ENCODE assay signal across 16 cellular contexts in genomic region chr20:47929368-47930115, GRCh38.
A peak's percentile ranks its signal among the peaks of the same experiment; 100 is the strongest.
DNase-seq lines count a peak whose midpoint lies in the region; ATAC-seq and TF ChIP-seq lines count a peak whose summit lies in the region.
"Had no signal": no experiment of that assay in that cellular context is flagged by ENCODE, and none has a peak within 500 bp of the region (broad histone marks: within the 10 kb centered on the region; RNA-seq: fewer than 3 reads in every experiment).

No MANE protein-coding gene starts in this region.

- no peak overlapping the region for H3K27ac ChIP-seq in OCI-LY7 (ENCODE audit: low read depth, low read length, poor library complexity, severe bottlenecking)
- H3K27ac ChIP-seq: parathyroid adenoma, thyroid gland had no signal

- H3K79me2 ChIP-seq in OCI-LY7 (ENCODE audit: insufficient read depth, low read depth, low read length): no peaks in the 10 kb centered on the region
- H3K79me2 ChIP-seq: parathyroid adenoma had no signal

- H3K4me2 ChIP-seq in OCI-LY7 (ENCODE audit: low read length): no peak overlapping the region

- POLR2A ChIA-PET in OCI-LY7 (lab: Charles Lee): no interaction called here

- H3K9me2 ChIP-seq in OCI-LY7 (ENCODE audit: insufficient read depth, low read length): no peaks in the 10 kb centered on the region

- 0 out of 2 replicates have a peak, but pooled peaks cover 9% of the 10 kb centered on the region for H3K9me3 ChIP-seq in OCI-LY7 (ENCODE audit: low read length)
- H3K9me3 ChIP-seq: thyroid gland had no signal

- ATAC-seq in HG03045 (IDR thresholded peaks at IDR 0.05; ENCODE audit: unreplicated experiment): no peak

- H3K36me3 ChIP-seq in OCI-LY7 (ENCODE audit: insufficient read depth, low read length): no peaks in the 10 kb centered on the region
- H3K36me3 ChIP-seq: thyroid gland had no signal

- intact Hi-C loops in OCI-LY7 (cut with micrococcal nuclease; ENCODE audit: unreplicated experiment): no loop called here

- no peak overlapping the region for H3K4me3 ChIP-seq in OCI-LY7 (ENCODE audit: low read depth, low read length, poor library complexity, severe bottlenecking)
- H3K4me3 ChIP-seq: thyroid gland had no signal

- H3K4me1 ChIP-seq in OCI-LY7 (ENCODE audit: insufficient read depth, low read length, poor library complexity, severe bottlenecking): no peaks in the 10 kb centered on the region
- H3K4me1 ChIP-seq: parathyroid adenoma, thyroid gland had no signal

- TF ChIP-seq CTCF in OCI-LY7 (conservative IDR thresholded peaks at IDR 0.05; ENCODE audit: low read length): no peak

- no peak overlapping the region for H2AFZ ChIP-seq in OCI-LY7 (ENCODE audit: low read length)
- H2AFZ ChIP-seq: parathyroid adenoma had no signal

- no TSS peak for BruUV-seq in OCI-LY7 (replicated peaks; lab: Mats Ljungman, UMichigan)

- H4K20me1 ChIP-seq in OCI-LY7 (ENCODE audit: insufficient read depth, low read length): no peaks in the 10 kb centered on the region

- in situ Hi-C loops in ACHN (cut with HindIII; ENCODE audit: low pct_ligation_motif_present, low pct_unique_long_range_greater_than_20kb, low sequenced_read_pairs): no loop called here

- DNase-seq in ACHN (peak; percentile 48), HT1080 (ENCODE audit: low read depth) (peak; percentile 70), amniotic stem cell (lab: John Stamatoyannopoulos, UW) (peak; percentile 49), iPS-NIHi11 (ENCODE audit: low spot score) (peak; percentile 25), OCI-LY7 (ENCODE audit: low spot score) (no peak), SK-N-DZ (ENCODE audit: low spot score) (no peak), NCI-H345 (lab: John Stamatoyannopoulos, UW) (no peak)
- DNase-seq: activated CD4-positive, alpha-beta T cell treated with anti-CD3 and anti-CD28 coated beads for 48 hours; activated gamma-delta T cell treated with Interleukin-2 at 50 U/mL for 16 hours; AML-193; effector memory CD4-positive, alpha-beta T cell; left cardiac atrium; NCI-H2081; thyroid gland had no signal

- CTCF ChIA-PET in OCI-LY7 (lab: Charles Lee; ENCODE audit: unreplicated experiment): no interaction called here

Comparison
In these comparisons a context has a peak if more than half of its experiments do, and no peak if none do; other contexts are left out.
1. DNase-seq: peak in ACHN (single experiment), HT1080 (single experiment), amniotic stem cell (single experiment) and iPS-NIHi11 (single experiment); none in OCI-LY7 (single experiment), SK-N-DZ (single experiment) and NCI-H345 (single experiment).